ENCODE assay signal across 10 cellular contexts in genomic region chr19:14015454-14016035, GRCh38. TPM values are rescaled to one million over a fixed set of nuclear protein-coding genes. Genes with fewer than 3 reads are reported as not detected.
A peak's percentile ranks its signal among the peaks of the same experiment; 100 is the strongest.
DNase-seq lines count a peak whose midpoint lies in the region; ATAC-seq and FAIRE-seq lines count a peak whose summit lies in the region.
"Had no signal": no experiment of that assay in that cellular context is flagged by ENCODE, and none has a peak within 500 bp of the region (broad histone marks: within the 10 kb centered on the region; RNA-seq: fewer than 3 reads in every experiment).

No MANE protein-coding gene starts in this region.

- H3K36me3 ChIP-seq in small intestine (ENCODE audit: control insufficient read depth in 2 of 2, insufficient read depth in 2 of 2, low read length in 2 of 2), result no peaks in the 10 kb centered on the region
- H3K36me3 ChIP-seq in SJCRH30, result no peaks in the 10 kb centered on the region
- H3K36me3 ChIP-seq: esophagus squamous epithelium had no signal

- no peaks in the 10 kb centered on the region for H3K4me1 ChIP-seq in small intestine (ENCODE audit: control insufficient read depth in 2 of 2, insufficient read depth in 1 of 2, low read depth in 1 of 2, low read length in 1 of 2)
- no peaks in the 10 kb centered on the region for H3K4me1 ChIP-seq in SJCRH30

- DNase-seq in NAMALWA (ENCODE audit: low spot score) (peak; percentile 92), small intestine (peak; percentile 42), SJCRH30 (no peak), NCI-H2196 treated with DMSO at 0.1 percent for 48 hours (lab: John Stamatoyannopoulos, UW; ENCODE audit: unreplicated experiment) (no peak)
- DNase-seq in activated CD4-positive, alpha-beta T cell treated with anti-CD3 and anti-CD28 coated beads for 1 hour, result no peak
- DNase-seq in activated naive CD4-positive, alpha-beta T cell treated with Interleukin-2 at 50 U/mL for 16 hours, result no peak
- DNase-seq: esophagus squamous epithelium had no signal

- H3K9me3 ChIP-seq in small intestine (ENCODE audit: control insufficient read depth, low read depth) (no peaks in the 10 kb centered on the region), SJCRH30 (replicated peaks) (no peaks in the 10 kb centered on the region)
- H3K9me3 ChIP-seq: esophagus squamous epithelium had no signal

- WGBS in small intestine, 3 donors, result 20 to 56% (median 46%) methylated on average over 9 of the region's 9 CpGs

- H3K27me3 ChIP-seq in small intestine (ENCODE audit: control insufficient read depth in 2 of 2, insufficient read depth in 2 of 2, low read length in 2 of 2), result no peaks in the 10 kb centered on the region
- H3K27me3 ChIP-seq in SJCRH30, result no peaks in the 10 kb centered on the region
- H3K27me3 ChIP-seq: esophagus squamous epithelium had no signal

- H3K4me3 ChIP-seq in small intestine (ENCODE audit: low read depth in 1 of 2, low read length in 2 of 2), result no peak overlapping the region
- no peak overlapping the region for H3K4me3 ChIP-seq in SJCRH30
- H3K4me3 ChIP-seq: esophagus squamous epithelium had no signal

- ATAC-seq in GM19025 (IDR thresholded peaks at IDR 0.05; ENCODE audit: low read depth, unreplicated experiment), result peak; percentile 84
- ATAC-seq in HG02610 (IDR thresholded peaks at IDR 0.05; ENCODE audit: unreplicated experiment), result peak; percentile 78

- H3K27ac ChIP-seq in small intestine (ENCODE audit: low read depth in 1 of 2, low read length in 1 of 2) (no peak overlapping the region), SJCRH30 (no peak overlapping the region)
- H3K27ac ChIP-seq: esophagus squamous epithelium had no signal

- FAIRE-seq in small intestine (lab: Jason Lieb, UNC), result no peak

RNA-seq across cellular contexts. Expression of gene RFX1, which starts 9.4 kb away (rescaled TPM):
- 1 to 10 TPM; 3.8 to 6.0 (median 4.9) TPM for polyA plus RNA-seq in small intestine
- 3.9 and 4.4 TPM in 2 replicates for total RNA-seq in SJCRH30 (2014; rRNA removed; shearing (Covaris generic))

RNA-seq across cellular contexts. Expression of gene RLN3, which starts 12.4 kb away (rescaled TPM):
- not detected for polyA plus RNA-seq in small intestine
- total RNA-seq in SJCRH30 (2014; rRNA removed; shearing (Covaris generic)), result not detected in 2 replicates
- total RNA-seq: activated naive CD4-positive, alpha-beta T cell treated with anti-CD3 and anti-CD28 coated beads, Interleukin-2, amount 50 U/mL, for 72 hours; esophagus squamous epithelium had no signal

RNA-seq across cellular contexts. Expression of gene IL27RA, which starts 16.0 kb away (rescaled TPM):
- 1 to 10 TPM in 2 of 3 donors, under 1 TPM in 1; 0.45 to 4.9 (median 1.4) TPM for polyA plus RNA-seq in small intestine
- 1.5 TPM in 2 replicates for total RNA-seq in SJCRH30 (2014; rRNA removed; shearing (Covaris generic))

RNA-seq across cellular contexts. Expression of gene PALM3, which starts 46.3 kb away (rescaled TPM):
- polyA plus RNA-seq in small intestine, result 10 to 100 TPM in 1 of 3 donors, 1 to 10 TPM in 2; 1.7 to 28.2 (median 3.5) TPM
- total RNA-seq in SJCRH30 (2014; rRNA removed; shearing (Covaris generic)), result 0.99 and 1.4 TPM in 2 replicates
- total RNA-seq: activated naive CD4-positive, alpha-beta T cell treated with anti-CD3 and anti-CD28 coated beads, Interleukin-2, amount 50 U/mL, for 72 hours; esophagus squamous epithelium had no signal

RNA-seq across cellular contexts. Expression of gene MISP3, which starts 57.0 kb away (rescaled TPM):
- 10 to 100 TPM; 13.8 to 60.4 (median 31.9) TPM for polyA plus RNA-seq in small intestine
- 0.81 and 1.3 TPM in 2 replicates for total RNA-seq in SJCRH30 (2014; rRNA removed; shearing (Covaris generic))

Comparison
In these comparisons a context has a peak if more than half of its experiments do, and no peak if none do; other contexts are left out.
1. DNase-seq: peak in NAMALWA (single experiment) and small intestine (single experiment); none in SJCRH30 (0 of 2), NCI-H2196 treated with DMSO at 0.1 percent for 48 hours (single experiment), activated CD4-positive, alpha-beta T cell treated with anti-CD3 and anti-CD28 coated beads for 1 hour (single experiment) and activated naive CD4-positive, alpha-beta T cell treated with Interleukin-2 at 50 U/mL for 16 hours (single experiment).